In the genomic region with DNA sequence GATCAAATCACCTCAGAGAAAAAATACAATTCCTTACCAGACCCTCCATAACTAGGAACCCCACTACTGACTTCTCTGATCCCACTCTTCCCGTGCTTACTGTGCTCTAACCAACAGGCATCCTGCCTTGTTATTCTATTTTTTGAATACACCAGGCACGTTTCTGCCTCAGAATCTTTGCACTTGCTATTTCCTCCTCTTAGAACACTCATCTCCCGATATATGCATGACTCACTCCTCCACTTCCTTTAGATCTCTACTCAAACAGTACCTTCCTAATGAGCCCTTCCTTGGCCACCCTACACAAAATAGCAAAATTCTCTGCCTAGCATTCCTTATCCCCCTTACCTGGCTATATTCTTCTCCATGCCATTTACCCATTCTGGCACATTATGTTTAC, we compare ENCODE assay signal across 1 cellular context.
TF ChIP-seq lines count a peak whose summit lies in the region.

No MANE protein-coding gene starts in this region.

TF ChIP-seq in GM23338, 12 proteins besides CTCF, POLR2A, EP300 and RAD21 (continued from another document):
- TF ChIP-seq, protein P1, sequence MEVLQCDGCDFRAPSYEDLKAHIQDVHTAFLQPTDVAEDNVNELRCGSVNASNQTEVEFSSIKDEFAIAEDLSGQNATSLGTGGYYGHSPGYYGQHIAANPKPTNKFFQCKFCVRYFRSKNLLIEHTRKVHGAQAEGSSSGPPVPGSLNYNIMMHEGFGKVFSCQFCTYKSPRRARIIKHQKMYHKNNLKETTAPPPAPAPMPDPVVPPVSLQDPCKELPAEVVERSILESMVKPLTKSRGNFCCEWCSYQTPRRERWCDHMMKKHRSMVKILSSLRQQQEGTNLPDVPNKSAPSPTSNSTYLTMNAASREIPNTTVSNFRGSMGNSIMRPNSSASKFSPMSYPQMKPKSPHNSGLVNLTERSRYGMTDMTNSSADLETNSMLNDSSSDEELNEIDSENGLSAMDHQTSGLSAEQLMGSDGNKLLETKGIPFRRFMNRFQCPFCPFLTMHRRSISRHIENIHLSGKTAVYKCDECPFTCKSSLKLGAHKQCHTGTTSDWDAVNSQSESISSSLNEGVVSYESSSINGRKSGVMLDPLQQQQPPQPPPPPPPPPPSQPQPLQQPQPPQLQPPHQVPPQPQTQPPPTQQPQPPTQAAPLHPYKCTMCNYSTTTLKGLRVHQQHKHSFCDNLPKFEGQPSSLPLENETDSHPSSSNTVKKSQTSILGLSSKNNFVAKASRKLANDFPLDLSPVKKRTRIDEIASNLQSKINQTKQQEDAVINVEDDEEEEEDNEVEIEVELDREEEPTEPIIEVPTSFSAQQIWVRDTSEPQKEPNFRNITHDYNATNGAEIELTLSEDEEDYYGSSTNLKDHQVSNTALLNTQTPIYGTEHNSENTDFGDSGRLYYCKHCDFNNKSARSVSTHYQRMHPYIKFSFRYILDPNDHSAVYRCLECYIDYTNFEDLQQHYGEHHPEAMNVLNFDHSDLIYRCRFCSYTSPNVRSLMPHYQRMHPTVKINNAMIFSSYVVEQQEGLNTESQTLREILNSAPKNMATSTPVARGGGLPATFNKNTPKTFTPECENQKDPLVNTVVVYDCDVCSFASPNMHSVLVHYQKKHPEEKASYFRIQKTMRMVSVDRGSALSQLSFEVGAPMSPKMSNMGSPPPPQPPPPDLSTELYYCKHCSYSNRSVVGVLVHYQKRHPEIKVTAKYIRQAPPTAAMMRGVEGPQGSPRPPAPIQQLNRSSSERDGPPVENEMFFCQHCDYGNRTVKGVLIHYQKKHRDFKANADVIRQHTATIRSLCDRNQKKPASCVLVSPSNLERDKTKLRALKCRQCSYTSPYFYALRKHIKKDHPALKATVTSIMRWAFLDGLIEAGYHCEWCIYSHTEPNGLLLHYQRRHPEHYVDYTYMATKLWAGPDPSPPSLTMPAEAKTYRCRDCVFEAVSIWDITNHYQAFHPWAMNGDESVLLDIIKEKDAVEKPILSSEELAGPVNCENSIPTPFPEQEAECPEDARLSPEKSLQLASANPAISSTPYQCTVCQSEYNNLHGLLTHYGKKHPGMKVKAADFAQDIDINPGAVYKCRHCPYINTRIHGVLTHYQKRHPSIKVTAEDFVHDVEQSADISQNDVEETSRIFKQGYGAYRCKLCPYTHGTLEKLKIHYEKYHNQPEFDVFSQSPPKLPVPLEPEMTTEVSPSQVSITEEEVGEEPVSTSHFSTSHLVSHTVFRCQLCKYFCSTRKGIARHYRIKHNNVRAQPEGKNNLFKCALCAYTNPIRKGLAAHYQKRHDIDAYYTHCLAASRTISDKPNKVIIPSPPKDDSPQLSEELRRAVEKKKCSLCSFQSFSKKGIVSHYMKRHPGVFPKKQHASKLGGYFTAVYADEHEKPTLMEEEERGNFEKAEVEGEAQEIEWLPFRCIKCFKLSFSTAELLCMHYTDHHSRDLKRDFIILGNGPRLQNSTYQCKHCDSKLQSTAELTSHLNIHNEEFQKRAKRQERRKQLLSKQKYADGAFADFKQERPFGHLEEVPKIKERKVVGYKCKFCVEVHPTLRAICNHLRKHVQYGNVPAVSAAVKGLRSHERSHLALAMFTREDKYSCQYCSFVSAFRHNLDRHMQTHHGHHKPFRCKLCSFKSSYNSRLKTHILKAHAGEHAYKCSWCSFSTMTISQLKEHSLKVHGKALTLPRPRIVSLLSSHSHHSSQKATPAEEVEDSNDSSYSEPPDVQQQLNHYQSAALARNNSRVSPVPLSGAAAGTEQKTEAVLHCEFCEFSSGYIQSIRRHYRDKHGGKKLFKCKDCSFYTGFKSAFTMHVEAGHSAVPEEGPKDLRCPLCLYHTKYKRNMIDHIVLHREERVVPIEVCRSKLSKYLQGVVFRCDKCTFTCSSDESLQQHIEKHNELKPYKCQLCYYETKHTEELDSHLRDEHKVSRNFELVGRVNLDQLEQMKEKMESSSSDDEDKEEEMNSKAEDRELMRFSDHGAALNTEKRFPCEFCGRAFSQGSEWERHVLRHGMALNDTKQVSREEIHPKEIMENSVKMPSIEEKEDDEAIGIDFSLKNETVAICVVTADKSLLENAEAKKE (CRISPR knock-in tag; IDR thresholded peaks at IDR 0.05) = no peak
- TF ChIP-seq ZNF114 (CRISPR knock-in tag; IDR thresholded peaks at IDR 0.05) (no peak), NANOG (IDR thresholded peaks at IDR 0.05; ENCODE audit: borderline replicate concordance) (no peak), EZH2phosphoT487 (IDR thresholded peaks at IDR 0.05; ENCODE audit: unreplicated experiment) (no peak), POLR2AphosphoS5 (IDR thresholded peaks at IDR 0.05; ENCODE audit: low read depth) (no peak), ZNF331 (CRISPR knock-in tag; IDR thresholded peaks at IDR 0.05; ENCODE audit: low read depth) (no peak), STAT1 (IDR thresholded peaks at IDR 0.05; ENCODE audit: unreplicated experiment) (no peak)
- TF ChIP-seq, protein P2, sequence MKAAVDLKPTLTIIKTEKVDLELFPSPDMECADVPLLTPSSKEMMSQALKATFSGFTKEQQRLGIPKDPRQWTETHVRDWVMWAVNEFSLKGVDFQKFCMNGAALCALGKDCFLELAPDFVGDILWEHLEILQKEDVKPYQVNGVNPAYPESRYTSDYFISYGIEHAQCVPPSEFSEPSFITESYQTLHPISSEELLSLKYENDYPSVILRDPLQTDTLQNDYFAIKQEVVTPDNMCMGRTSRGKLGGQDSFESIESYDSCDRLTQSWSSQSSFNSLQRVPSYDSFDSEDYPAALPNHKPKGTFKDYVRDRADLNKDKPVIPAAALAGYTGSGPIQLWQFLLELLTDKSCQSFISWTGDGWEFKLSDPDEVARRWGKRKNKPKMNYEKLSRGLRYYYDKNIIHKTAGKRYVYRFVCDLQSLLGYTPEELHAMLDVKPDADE (IDR thresholded peaks at IDR 0.05) = no peak
